In the genomic region with DNA sequence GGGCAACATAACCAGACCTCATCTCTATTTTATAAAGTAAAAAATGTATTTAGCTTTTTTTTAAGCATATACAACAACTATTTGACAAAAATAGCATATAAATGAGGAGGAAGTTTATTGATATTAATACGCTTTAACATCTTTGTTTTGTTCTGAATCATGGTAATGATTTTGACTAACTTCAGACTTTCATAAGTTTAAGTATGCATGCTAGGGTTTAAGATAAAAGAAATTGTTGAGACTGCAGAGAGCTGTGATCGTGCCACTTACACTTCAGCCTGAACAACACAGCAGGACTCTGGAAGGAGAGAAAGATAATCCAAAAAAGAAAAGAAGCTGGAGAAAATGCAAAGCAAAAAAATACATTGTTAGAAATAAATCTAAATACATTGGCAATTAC, we compare ENCODE assay signal across 24 cellular contexts.
"Had no signal": no experiment of that assay in that cellular context is flagged by ENCODE, and none has a peak within 500 bp of the region (broad histone marks: within the 10 kb centered on the region; RNA-seq: fewer than 3 reads in every experiment).

No MANE protein-coding gene starts in this region.

- H3K27me3 Mint-ChIP-seq: naive thymus-derived CD4-positive, alpha-beta T cell had no signal

- H3K27ac ChIP-seq: dorsolateral prefrontal cortex, epithelial cell of prostate, gastrocnemius medialis, heart left ventricle, hepatocyte, left lung, prostate gland, right atrium auricular region, stomach, thyroid gland had no signal

- H3K36me3 ChIP-seq: gastrocnemius medialis, prostate gland had no signal

- H3K9me3 ChIP-seq: gastrocnemius medialis, prostate gland, right atrium auricular region, stomach, thyroid gland had no signal

- ATAC-seq: gastrocnemius medialis; heart left ventricle; left cardiac atrium; left lung; naive thymus-derived CD4-positive, alpha-beta T cell; sciatic nerve had no signal

- H3K4me3 Mint-ChIP-seq: naive thymus-derived CD4-positive, alpha-beta T cell; neural crest cell had no signal

- H2AFZ ChIP-seq: hepatocyte had no signal

- H3K27me3 ChIP-seq: dorsolateral prefrontal cortex, gastrocnemius medialis, heart left ventricle, hepatocyte, left lung, right atrium auricular region, stomach, thyroid gland had no signal

- DNase-seq: dorsolateral prefrontal cortex; effector CD4-positive, alpha-beta T cell; foreskin fibroblast; gastrocnemius medialis; heart left ventricle; left cardiac atrium; left lung; mesendoderm; midbrain; naive thymus-derived CD4-positive, alpha-beta T cell; stimulated activated CD4-positive, alpha-beta T cell treated with anti-CD3 and anti-CD28 coated beads, Interleukin-12 subunit alpha, Interleukin-12 subunit beta, amount 100 ng/mL, for 4 hours; stimulated activated CD4-positive, alpha-beta T cell treated with anti-CD3 and anti-CD28 coated beads, Interleukin-1b, Interleukin-23, amount 100 ng/mL, for 48 hours; stimulated activated CD4-positive, alpha-beta T cell treated with anti-CD3 and anti-CD28 coated beads, Interleukin-4, amount 100 ng/mL, for 1 hour; stimulated activated CD8-positive, alpha-beta memory T cell treated with anti-CD3 and anti-CD28 coated beads, Interleukin-4, amount 100 ng/mL, for 48 hours; stimulated activated naive CD4-positive, alpha-beta T cell treated with Interleukin-2 at 50 U/mL for 16 hours; stomach; thyroid gland had no signal

- H3K27ac Mint-ChIP-seq: naive thymus-derived CD4-positive, alpha-beta T cell had no signal

- H3K4me2 ChIP-seq: hepatocyte, smooth muscle cell had no signal

- H3K79me2 ChIP-seq: hepatocyte had no signal

- H3K4me1 ChIP-seq: gastrocnemius medialis, heart left ventricle, left lung, prostate gland, right atrium auricular region, stomach, thyroid gland had no signal

- H3K4me1 Mint-ChIP-seq: naive thymus-derived CD4-positive, alpha-beta T cell; neural crest cell had no signal

- H3K4me3 ChIP-seq: dorsolateral prefrontal cortex, gastrocnemius medialis, heart left ventricle, hepatocyte, left lung, prostate gland, right atrium auricular region, smooth muscle cell, stomach, thyroid gland had no signal
